In genomic region chr3:172039352-172040077, GRCh38 we compare ENCODE assay signal across 8 cellular contexts. TPM values are rescaled to one million over a fixed set of nuclear protein-coding genes. Genes with fewer than 3 reads are reported as not detected.
DNase-seq lines count a peak whose midpoint lies in the region; ATAC-seq and TF ChIP-seq lines count a peak whose summit lies in the region.

Gene FNDC3B (plus strand): TSS chr3:172039578. CDS start chr3:172112480, 72,902 bp downstream.

- peak; percentile 41 for TF ChIP-seq RAD21 in SK-N-SH (IDR thresholded peaks at IDR 0.05; ENCODE audit: low read length)

- intact Hi-C loops in testis (cut with DNase I; ENCODE audit: low total_unique reads), result no loop called here

- H3K36me3 Mint-ChIP-seq in HFFc6 (ENCODE audit: low read depth), result peaks cover 26% of the 10 kb centered on the region

- H3K27ac ChIP-seq in SK-N-SH (ENCODE audit: low read depth in 2 of 2, low read length in 1 of 2), result peak within 1 kb of the TSS; percentile 89 to 97
- peak within 1 kb of the TSS; percentile 97 to 98 for H3K27ac ChIP-seq in testis

- CTCF ChIA-PET in SK-N-SH (lab: Yijun Ruan, JAX), result interaction anchor here (0.7 to 1.6 kb wide), 2 partner anchors 11 to 101 kb away, joined by 3 to 5 read pairs; no protein-coding TSS in a partner anchor

- peak within 1 kb of the TSS; percentile 84 to 94 for H3K4me3 ChIP-seq in SK-N-SH (ENCODE audit: low read depth in 2 of 2, low read length in 1 of 2)
- H3K4me3 ChIP-seq in testis, result peak within 1 kb of the TSS; percentile 98 to 100

- peaks cover 0 to 16% of the 10 kb centered on the region in 2 experiments for H3K36me3 ChIP-seq in SK-N-SH (replicated peaks in 1 of 2; ENCODE audit: control insufficient read depth in 1 of 2, insufficient read depth in 2 of 2, low read length in 1 of 2)
- no peaks in the 10 kb centered on the region for H3K36me3 ChIP-seq in testis (ENCODE audit: low read depth, missing control alignments)

- peak in 1 of 2 experiments; percentile 49; a peak in 1 of 4 replicates for TF ChIP-seq EP300 in SK-N-SH (IDR thresholded peaks at IDR 0.05; ENCODE audit: borderline replicate concordance in 1 of 2, low read depth in 1 of 2, low read length in 1 of 2)

- under 1% methylated on average over 25 of the region's 63 CpGs for WGBS in SK-N-SH (ENCODE audit: low lambda C conversion rate)
- 0 to 1% methylated on average over 32 to 63 of the region's 63 CpGs for WGBS in testis, 2 donors

- H3K4me3 Mint-ChIP-seq in HFFc6, result peak within 1 kb of the TSS; percentile 95

- peak; percentile 67 for DNase-seq in GM04503 (ENCODE audit: low read depth)
- DNase-seq in HFFc6, result peak; percentile 93
- DNase-seq in NCI-H1048 (lab: John Stamatoyannopoulos, UW), result peak; percentile 81
- peak; percentile 91 for DNase-seq in SK-N-SH
- peak; percentile 93 for DNase-seq in activated naive CD4-positive, alpha-beta T cell treated with anti-CD3 and anti-CD28 coated beads, Interleukin-2, amount 50 U/mL, for 16 hours
- DNase-seq in globus pallidus (ENCODE audit: low spot score), result peak; percentile 96
- peak; percentile 82 for DNase-seq in omental fat pad (ENCODE audit: low spot score)
- DNase-seq in testis, result peak; percentile 98

- peaks cover 4% of the 10 kb centered on the region; the same call in 1 of the 2 replicates for H3K27me3 Mint-ChIP-seq in HFFc6 (ENCODE audit: insufficient read depth)

- H3K9me3 ChIP-seq in SK-N-SH (no peaks in the 10 kb centered on the region), testis (no peaks in the 10 kb centered on the region)

- H3K9ac ChIP-seq in SK-N-SH, result peak within 1 kb of the TSS; percentile 99

- H4K20me1 ChIP-seq in SK-N-SH (ENCODE audit: insufficient read depth), result peaks cover 32% of the 10 kb centered on the region

- H3F3A ChIP-seq in SK-N-SH (replicated peaks; ENCODE audit: insufficient read depth), result peaks cover 5% of the 10 kb centered on the region

- H3K27ac Mint-ChIP-seq in HFFc6, result peak within 1 kb of the TSS; percentile 96

- H2AFZ ChIP-seq in SK-N-SH (ENCODE audit: low read depth), result peak within 1 kb of the TSS; percentile 81

- TF ChIP-seq CTCF in HFFc6 (IDR thresholded peaks at IDR 0.05), result no peak
- no peak for TF ChIP-seq CTCF in SK-N-SH (IDR thresholded peaks at IDR 0.05)
- no peak for TF ChIP-seq CTCF in omental fat pad (IDR thresholded peaks at IDR 0.05)
- TF ChIP-seq CTCF in testis (IDR thresholded peaks at IDR 0.05), result no peak

- H3K9me2 ChIP-seq in SK-N-SH, result no peaks in the 10 kb centered on the region

- peak; percentile 82 for ATAC-seq in omental fat pad (ENCODE audit: low FRiP score)

- H3K4me2 ChIP-seq in SK-N-SH, result peak within 1 kb of the TSS; percentile 86

- H3K4me1 Mint-ChIP-seq in HFFc6 (ENCODE audit: low read depth), result peaks cover 44% of the 10 kb centered on the region

- no peak for TF ChIP-seq POLR2A in testis (IDR thresholded peaks at IDR 0.05)

- POLR2A ChIA-PET in SK-N-SH (lab: Yijun Ruan, JAX), result no interaction called here

- H3K27me3 ChIP-seq in SK-N-SH (ENCODE audit: insufficient read depth) (no peaks in the 10 kb centered on the region), testis (no peaks in the 10 kb centered on the region)

- H3K9me3 Mint-ChIP-seq in HFFc6, result no peaks in the 10 kb centered on the region

- H3K4me1 ChIP-seq in SK-N-SH (ENCODE audit: control insufficient read depth in 1 of 2, insufficient read depth in 2 of 2, low read depth in 1 of 2, low read length in 1 of 2) (peaks cover 6% of the 10 kb centered on the region in 2 experiments; a peak in 2 of 4 replicates), testis (peaks cover 23% of the 10 kb centered on the region)

- H3K79me2 ChIP-seq in SK-N-SH (ENCODE audit: insufficient read depth), result peaks cover 59% of the 10 kb centered on the region

TF ChIP-seq in SK-N-SH, 30 proteins besides CTCF, POLR2A, EP300 and RAD21 (continues in another document):
- TF ChIP-seq MEF2A (IDR thresholded peaks at IDR 0.05; ENCODE audit: borderline replicate concordance, low read depth), result peak; percentile 31; the same call in 1 of the 2 replicates
- peak; percentile 94; the same call in 1 of the 2 replicates for TF ChIP-seq SIN3A (IDR thresholded peaks at IDR 0.05; ENCODE audit: borderline replicate concordance, low read depth, low read length)
- peak; percentile 43 for TF ChIP-seq SMC3 (IDR thresholded peaks at IDR 0.05; ENCODE audit: low read depth, low read length)
- TF ChIP-seq FOXJ3 (CRISPR knock-in tag; IDR thresholded peaks at IDR 0.05), result no peak
- peak; percentile 65; the same call in 1 of the 2 replicates for TF ChIP-seq PBX3 (IDR thresholded peaks at IDR 0.05)
- TF ChIP-seq USF1 (IDR thresholded peaks at IDR 0.05; ENCODE audit: borderline replicate concordance, low read depth), result peak; percentile 85
- TF ChIP-seq TCF12 (IDR thresholded peaks at IDR 0.05), result peak; percentile 52; the same call in 1 of the 2 replicates
- TF ChIP-seq YY1 (IDR thresholded peaks at IDR 0.05; ENCODE audit: low read depth), result peak; percentile 92
- peak; percentile 36; the same call in 1 of the 2 replicates for TF ChIP-seq USF2 (IDR thresholded peaks at IDR 0.05; ENCODE audit: borderline replicate concordance, low read depth, low read length)
- peak; percentile 13; the same call in 1 of the 2 replicates for TF ChIP-seq ZBTB33 (IDR thresholded peaks at IDR 0.05; ENCODE audit: borderline replicate concordance, low read depth)
- peak; percentile 86 for TF ChIP-seq MAX (IDR thresholded peaks at IDR 0.05; ENCODE audit: low read depth)
- TF ChIP-seq RXRA (IDR thresholded peaks at IDR 0.05; ENCODE audit: borderline replicate concordance, low read depth), result no peak
- no peak; the same call in 1 of the 2 replicates for TF ChIP-seq FOXM1 (IDR thresholded peaks at IDR 0.05; ENCODE audit: low read depth)
- no peak for TF ChIP-seq RFX5 (IDR thresholded peaks at IDR 0.05; ENCODE audit: low read length)
- peak; percentile 60 for TF ChIP-seq CHD2 (IDR thresholded peaks at IDR 0.05; ENCODE audit: low read length, partially characterized antibody)
- no peak for TF ChIP-seq ELF1 (IDR thresholded peaks at IDR 0.05)
- no peak; the same call in 1 of the 2 replicates for TF ChIP-seq TEAD4 (IDR thresholded peaks at IDR 0.05; ENCODE audit: borderline replicate concordance, insufficient read depth)
- TF ChIP-seq RCOR1 (IDR thresholded peaks at IDR 0.05; ENCODE audit: low read length), result peak; percentile 64; the same call in 1 of the 2 replicates
- no peak for TF ChIP-seq GATA2 (CRISPR knock-in tag; IDR thresholded peaks at IDR 0.05)
- peak; percentile 61; the same call in 1 of the 2 replicates for TF ChIP-seq POLR2AphosphoS5 (IDR thresholded peaks at IDR 0.05; ENCODE audit: low read depth, low read length)
- TF ChIP-seq JUND (IDR thresholded peaks at IDR 0.05), result 0 out of 2 replicates have a peak, but pooled peaks have one; percentile 8
- no peak for TF ChIP-seq FOSL2 (IDR thresholded peaks at IDR 0.05; ENCODE audit: borderline replicate concordance, low read depth)
- peak; percentile 91 for TF ChIP-seq TAF1 (IDR thresholded peaks at IDR 0.05; ENCODE audit: borderline replicate concordance, low read depth, low read length)

RNA-seq across cellular contexts. Expression of gene FNDC3B, which starts in this region (rescaled TPM):
- total RNA-seq in HFFc6 (2021; fragmentation: NEBNext Ultra II Directional; extraction: Animal tissue kit (Norgen Biotek cat#: 25700)), result 100 to 1,000 TPM; 133 to 192 (median 155) TPM
- polyA plus RNA-seq in SK-N-SH (2012; rRNA removed) (10.4 TPM in 2 replicates), testis (ENCODE audit: insufficient read depth, low read depth, low replicate concordance) (24.2 TPM)
- 14.7 and 17.1 TPM in 2 replicates for polyA plus RNA-seq in SK-N-SH (2012; cell fraction: cytosol; rRNA removed)
- polyA plus RNA-seq in SK-N-SH (2012; cell fraction: nucleus; rRNA removed), result 12.5 and 21.9 TPM in 2 replicates
- total RNA-seq in omental fat pad (100 to 1,000 TPM; 114 to 217 (median 164) TPM), testis (10 to 100 TPM; 57.7 to 63.5 TPM)

Comparison
In these comparisons a context has a peak if more than half of its experiments do, and no peak if none do; other contexts are left out.
1. Peak in every context shown above with its lines: DNase-seq, ATAC-seq, H3K4me3 ChIP-seq and H3K27ac ChIP-seq.